In the genomic region with DNA sequence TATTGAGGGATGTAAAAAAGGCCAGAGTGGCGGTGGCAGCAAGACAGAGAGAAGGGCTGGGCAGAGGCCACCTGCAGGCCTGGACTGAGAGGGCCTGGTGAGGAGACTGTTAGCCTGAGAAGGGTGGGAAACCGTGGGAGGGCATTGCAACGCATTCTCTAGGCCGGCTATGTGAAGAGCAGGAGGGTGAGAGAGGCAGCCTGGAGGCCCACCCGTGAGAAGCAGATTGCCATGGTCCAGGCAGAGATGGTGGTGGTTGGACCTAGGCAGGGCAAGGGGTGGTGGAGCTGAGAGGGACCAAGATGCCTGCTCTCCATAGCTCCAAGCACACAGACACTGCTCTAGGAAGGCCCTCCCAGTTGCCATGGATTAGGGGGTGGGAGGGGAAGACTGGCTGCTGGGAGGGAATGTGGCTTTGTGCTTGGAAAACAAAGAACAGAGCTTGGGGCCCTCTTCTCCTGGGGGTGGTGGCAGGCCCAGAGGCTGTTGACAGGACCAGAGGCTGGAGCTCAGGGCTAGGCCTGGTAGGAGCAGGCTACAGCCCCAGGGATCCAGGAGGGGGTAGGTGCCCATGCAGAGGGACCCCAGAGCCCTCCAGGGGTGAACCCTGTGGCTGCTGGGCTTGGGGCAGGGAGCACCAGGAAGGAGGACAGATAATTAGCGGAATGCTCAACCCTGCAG, we compare ENCODE assay signal across 1 cellular context.
TF ChIP-seq lines count a peak whose summit lies in the region.

No MANE protein-coding gene starts in this region.

TF ChIP-seq in HepG2, 621 proteins besides CTCF, POLR2A, EP300 and RAD21 (continued from another document and continues in another):
- TF ChIP-seq, protein P1, sequence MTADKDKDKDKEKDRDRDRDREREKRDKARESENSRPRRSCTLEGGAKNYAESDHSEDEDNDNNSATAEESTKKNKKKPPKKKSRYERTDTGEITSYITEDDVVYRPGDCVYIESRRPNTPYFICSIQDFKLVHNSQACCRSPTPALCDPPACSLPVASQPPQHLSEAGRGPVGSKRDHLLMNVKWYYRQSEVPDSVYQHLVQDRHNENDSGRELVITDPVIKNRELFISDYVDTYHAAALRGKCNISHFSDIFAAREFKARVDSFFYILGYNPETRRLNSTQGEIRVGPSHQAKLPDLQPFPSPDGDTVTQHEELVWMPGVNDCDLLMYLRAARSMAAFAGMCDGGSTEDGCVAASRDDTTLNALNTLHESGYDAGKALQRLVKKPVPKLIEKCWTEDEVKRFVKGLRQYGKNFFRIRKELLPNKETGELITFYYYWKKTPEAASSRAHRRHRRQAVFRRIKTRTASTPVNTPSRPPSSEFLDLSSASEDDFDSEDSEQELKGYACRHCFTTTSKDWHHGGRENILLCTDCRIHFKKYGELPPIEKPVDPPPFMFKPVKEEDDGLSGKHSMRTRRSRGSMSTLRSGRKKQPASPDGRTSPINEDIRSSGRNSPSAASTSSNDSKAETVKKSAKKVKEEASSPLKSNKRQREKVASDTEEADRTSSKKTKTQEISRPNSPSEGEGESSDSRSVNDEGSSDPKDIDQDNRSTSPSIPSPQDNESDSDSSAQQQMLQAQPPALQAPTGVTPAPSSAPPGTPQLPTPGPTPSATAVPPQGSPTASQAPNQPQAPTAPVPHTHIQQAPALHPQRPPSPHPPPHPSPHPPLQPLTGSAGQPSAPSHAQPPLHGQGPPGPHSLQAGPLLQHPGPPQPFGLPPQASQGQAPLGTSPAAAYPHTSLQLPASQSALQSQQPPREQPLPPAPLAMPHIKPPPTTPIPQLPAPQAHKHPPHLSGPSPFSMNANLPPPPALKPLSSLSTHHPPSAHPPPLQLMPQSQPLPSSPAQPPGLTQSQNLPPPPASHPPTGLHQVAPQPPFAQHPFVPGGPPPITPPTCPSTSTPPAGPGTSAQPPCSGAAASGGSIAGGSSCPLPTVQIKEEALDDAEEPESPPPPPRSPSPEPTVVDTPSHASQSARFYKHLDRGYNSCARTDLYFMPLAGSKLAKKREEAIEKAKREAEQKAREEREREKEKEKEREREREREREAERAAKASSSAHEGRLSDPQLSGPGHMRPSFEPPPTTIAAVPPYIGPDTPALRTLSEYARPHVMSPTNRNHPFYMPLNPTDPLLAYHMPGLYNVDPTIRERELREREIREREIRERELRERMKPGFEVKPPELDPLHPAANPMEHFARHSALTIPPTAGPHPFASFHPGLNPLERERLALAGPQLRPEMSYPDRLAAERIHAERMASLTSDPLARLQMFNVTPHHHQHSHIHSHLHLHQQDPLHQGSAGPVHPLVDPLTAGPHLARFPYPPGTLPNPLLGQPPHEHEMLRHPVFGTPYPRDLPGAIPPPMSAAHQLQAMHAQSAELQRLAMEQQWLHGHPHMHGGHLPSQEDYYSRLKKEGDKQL (CRISPR knock-in tag; IDR thresholded peaks at IDR 0.05; ENCODE audit: low read depth), result no peak
- TF ChIP-seq, protein P2, sequence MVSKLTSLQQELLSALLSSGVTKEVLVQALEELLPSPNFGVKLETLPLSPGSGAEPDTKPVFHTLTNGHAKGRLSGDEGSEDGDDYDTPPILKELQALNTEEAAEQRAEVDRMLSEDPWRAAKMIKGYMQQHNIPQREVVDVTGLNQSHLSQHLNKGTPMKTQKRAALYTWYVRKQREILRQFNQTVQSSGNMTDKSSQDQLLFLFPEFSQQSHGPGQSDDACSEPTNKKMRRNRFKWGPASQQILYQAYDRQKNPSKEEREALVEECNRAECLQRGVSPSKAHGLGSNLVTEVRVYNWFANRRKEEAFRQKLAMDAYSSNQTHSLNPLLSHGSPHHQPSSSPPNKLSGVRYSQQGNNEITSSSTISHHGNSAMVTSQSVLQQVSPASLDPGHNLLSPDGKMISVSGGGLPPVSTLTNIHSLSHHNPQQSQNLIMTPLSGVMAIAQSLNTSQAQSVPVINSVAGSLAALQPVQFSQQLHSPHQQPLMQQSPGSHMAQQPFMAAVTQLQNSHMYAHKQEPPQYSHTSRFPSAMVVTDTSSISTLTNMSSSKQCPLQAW (CRISPR knock-in tag; IDR thresholded peaks at IDR 0.05), result no peak
- TF ChIP-seq, protein P3, sequence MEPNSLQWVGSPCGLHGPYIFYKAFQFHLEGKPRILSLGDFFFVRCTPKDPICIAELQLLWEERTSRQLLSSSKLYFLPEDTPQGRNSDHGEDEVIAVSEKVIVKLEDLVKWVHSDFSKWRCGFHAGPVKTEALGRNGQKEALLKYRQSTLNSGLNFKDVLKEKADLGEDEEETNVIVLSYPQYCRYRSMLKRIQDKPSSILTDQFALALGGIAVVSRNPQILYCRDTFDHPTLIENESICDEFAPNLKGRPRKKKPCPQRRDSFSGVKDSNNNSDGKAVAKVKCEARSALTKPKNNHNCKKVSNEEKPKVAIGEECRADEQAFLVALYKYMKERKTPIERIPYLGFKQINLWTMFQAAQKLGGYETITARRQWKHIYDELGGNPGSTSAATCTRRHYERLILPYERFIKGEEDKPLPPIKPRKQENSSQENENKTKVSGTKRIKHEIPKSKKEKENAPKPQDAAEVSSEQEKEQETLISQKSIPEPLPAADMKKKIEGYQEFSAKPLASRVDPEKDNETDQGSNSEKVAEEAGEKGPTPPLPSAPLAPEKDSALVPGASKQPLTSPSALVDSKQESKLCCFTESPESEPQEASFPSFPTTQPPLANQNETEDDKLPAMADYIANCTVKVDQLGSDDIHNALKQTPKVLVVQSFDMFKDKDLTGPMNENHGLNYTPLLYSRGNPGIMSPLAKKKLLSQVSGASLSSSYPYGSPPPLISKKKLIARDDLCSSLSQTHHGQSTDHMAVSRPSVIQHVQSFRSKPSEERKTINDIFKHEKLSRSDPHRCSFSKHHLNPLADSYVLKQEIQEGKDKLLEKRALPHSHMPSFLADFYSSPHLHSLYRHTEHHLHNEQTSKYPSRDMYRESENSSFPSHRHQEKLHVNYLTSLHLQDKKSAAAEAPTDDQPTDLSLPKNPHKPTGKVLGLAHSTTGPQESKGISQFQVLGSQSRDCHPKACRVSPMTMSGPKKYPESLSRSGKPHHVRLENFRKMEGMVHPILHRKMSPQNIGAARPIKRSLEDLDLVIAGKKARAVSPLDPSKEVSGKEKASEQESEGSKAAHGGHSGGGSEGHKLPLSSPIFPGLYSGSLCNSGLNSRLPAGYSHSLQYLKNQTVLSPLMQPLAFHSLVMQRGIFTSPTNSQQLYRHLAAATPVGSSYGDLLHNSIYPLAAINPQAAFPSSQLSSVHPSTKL (CRISPR knock-in tag; IDR thresholded peaks at IDR 0.05), result peak; percentile 36; the same call in 1 of the 2 replicates
- TF ChIP-seq ZNF337 (CRISPR knock-in tag; IDR thresholded peaks at IDR 0.05; ENCODE audit: borderline replicate concordance, low read depth), result no peak
- TF ChIP-seq NCOA1 (CRISPR knock-in tag; IDR thresholded peaks at IDR 0.05), result no peak
- TF ChIP-seq, protein P4, sequence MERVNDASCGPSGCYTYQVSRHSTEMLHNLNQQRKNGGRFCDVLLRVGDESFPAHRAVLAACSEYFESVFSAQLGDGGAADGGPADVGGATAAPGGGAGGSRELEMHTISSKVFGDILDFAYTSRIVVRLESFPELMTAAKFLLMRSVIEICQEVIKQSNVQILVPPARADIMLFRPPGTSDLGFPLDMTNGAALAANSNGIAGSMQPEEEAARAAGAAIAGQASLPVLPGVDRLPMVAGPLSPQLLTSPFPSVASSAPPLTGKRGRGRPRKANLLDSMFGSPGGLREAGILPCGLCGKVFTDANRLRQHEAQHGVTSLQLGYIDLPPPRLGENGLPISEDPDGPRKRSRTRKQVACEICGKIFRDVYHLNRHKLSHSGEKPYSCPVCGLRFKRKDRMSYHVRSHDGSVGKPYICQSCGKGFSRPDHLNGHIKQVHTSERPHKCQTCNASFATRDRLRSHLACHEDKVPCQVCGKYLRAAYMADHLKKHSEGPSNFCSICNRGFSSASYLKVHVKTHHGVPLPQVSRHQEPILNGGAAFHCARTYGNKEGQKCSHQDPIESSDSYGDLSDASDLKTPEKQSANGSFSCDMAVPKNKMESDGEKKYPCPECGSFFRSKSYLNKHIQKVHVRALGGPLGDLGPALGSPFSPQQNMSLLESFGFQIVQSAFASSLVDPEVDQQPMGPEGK (CRISPR knock-in tag; IDR thresholded peaks at IDR 0.05), result peak; percentile 92
- peak; percentile 47 for TF ChIP-seq TEAD3 (CRISPR knock-in tag; optimal IDR thresholded peaks at IDR 0.05; ENCODE audit: borderline replicate concordance)
- TF ChIP-seq, protein P5, sequence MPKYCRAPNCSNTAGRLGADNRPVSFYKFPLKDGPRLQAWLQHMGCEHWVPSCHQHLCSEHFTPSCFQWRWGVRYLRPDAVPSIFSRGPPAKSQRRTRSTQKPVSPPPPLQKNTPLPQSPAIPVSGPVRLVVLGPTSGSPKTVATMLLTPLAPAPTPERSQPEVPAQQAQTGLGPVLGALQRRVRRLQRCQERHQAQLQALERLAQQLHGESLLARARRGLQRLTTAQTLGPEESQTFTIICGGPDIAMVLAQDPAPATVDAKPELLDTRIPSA (CRISPR knock-in tag; IDR thresholded peaks at IDR 0.05; ENCODE audit: borderline replicate concordance), result no peak
- no peak for TF ChIP-seq ZSCAN20 (CRISPR knock-in tag; IDR thresholded peaks at IDR 0.05; ENCODE audit: borderline replicate concordance)
- no peak for TF ChIP-seq ELF1 (CRISPR knock-in tag; IDR thresholded peaks at IDR 0.05)
- no peak for TF ChIP-seq CEBPG (CRISPR knock-in tag; IDR thresholded peaks at IDR 0.05)
- TF ChIP-seq, protein P6, sequence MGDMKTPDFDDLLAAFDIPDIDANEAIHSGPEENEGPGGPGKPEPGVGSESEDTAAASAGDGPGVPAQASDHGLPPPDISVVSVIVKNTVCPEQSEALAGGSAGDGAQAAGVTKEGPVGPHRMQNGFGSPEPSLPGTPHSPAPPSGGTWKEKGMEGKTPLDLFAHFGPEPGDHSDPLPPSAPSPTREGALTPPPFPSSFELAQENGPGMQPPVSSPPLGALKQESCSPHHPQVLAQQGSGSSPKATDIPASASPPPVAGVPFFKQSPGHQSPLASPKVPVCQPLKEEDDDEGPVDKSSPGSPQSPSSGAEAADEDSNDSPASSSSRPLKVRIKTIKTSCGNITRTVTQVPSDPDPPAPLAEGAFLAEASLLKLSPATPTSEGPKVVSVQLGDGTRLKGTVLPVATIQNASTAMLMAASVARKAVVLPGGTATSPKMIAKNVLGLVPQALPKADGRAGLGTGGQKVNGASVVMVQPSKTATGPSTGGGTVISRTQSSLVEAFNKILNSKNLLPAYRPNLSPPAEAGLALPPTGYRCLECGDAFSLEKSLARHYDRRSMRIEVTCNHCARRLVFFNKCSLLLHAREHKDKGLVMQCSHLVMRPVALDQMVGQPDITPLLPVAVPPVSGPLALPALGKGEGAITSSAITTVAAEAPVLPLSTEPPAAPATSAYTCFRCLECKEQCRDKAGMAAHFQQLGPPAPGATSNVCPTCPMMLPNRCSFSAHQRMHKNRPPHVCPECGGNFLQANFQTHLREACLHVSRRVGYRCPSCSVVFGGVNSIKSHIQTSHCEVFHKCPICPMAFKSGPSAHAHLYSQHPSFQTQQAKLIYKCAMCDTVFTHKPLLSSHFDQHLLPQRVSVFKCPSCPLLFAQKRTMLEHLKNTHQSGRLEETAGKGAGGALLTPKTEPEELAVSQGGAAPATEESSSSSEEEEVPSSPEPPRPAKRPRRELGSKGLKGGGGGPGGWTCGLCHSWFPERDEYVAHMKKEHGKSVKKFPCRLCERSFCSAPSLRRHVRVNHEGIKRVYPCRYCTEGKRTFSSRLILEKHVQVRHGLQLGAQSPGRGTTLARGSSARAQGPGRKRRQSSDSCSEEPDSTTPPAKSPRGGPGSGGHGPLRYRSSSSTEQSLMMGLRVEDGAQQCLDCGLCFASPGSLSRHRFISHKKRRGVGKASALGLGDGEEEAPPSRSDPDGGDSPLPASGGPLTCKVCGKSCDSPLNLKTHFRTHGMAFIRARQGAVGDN (CRISPR knock-in tag; IDR thresholded peaks at IDR 0.05), result peak; percentile 69
- no peak for TF ChIP-seq NONO (IDR thresholded peaks at IDR 0.05)
- 0 out of 2 replicates have a peak, but pooled peaks have one; percentile 21 for TF ChIP-seq NONO (CRISPR knock-in tag; conservative IDR thresholded peaks at IDR 0.05)
- TF ChIP-seq CBX2 (IDR thresholded peaks at IDR 0.05; ENCODE audit: low read depth, low read length), result no peak
- TF ChIP-seq CBX2 (CRISPR knock-in tag; IDR thresholded peaks at IDR 0.05; ENCODE audit: low read depth), result no peak
- TF ChIP-seq ZNF121 (CRISPR knock-in tag; IDR thresholded peaks at IDR 0.05), result 0 out of 2 replicates have a peak, but pooled peaks have one; percentile 32
- TF ChIP-seq ZNF569 (CRISPR knock-in tag; IDR thresholded peaks at IDR 0.05; ENCODE audit: borderline replicate concordance), result no peak
- TF ChIP-seq SP2 (CRISPR knock-in tag; IDR thresholded peaks at IDR 0.05), result no peak
- TF ChIP-seq NFRKB (IDR thresholded peaks at IDR 0.05), result no peak
- TF ChIP-seq, protein P7, sequence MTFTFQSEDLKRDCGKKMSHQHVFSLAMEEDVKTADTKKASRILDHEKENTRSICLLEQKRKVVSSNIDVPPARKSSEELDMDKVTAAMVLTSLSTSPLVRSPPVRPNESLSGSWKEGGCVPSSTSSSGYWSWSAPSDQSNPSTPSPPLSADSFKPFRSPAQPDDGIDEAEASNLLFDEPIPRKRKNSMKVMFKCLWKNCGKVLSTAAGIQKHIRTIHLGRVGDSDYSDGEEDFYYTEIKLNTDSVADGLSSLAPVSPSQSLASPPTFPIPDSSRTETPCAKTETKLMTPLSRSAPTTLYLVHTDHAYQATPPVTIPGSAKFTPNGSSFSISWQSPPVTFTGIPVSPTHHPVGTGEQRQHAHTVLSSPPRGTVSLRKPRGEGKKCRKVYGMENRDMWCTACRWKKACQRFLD (CRISPR knock-in tag; IDR thresholded peaks at IDR 0.05; ENCODE audit: borderline replicate concordance), result 0 out of 2 replicates have a peak, but pooled peaks have one; percentile 29
- TF ChIP-seq NFYB (CRISPR knock-in tag; IDR thresholded peaks at IDR 0.05), result no peak
- TF ChIP-seq NBN (conservative IDR thresholded peaks at IDR 0.05), result no peak
- peak; percentile 77; the same call in 1 of the 2 replicates for TF ChIP-seq MEIS1 (CRISPR knock-in tag; IDR thresholded peaks at IDR 0.05; ENCODE audit: borderline replicate concordance)
- no peak for TF ChIP-seq ZNF44 (CRISPR knock-in tag; IDR thresholded peaks at IDR 0.05)
- TF ChIP-seq ZKSCAN1 (IDR thresholded peaks at IDR 0.05; ENCODE audit: low read length), result no peak
- TF ChIP-seq RBAK (CRISPR knock-in tag; IDR thresholded peaks at IDR 0.05), result no peak
- TF ChIP-seq, protein P8, sequence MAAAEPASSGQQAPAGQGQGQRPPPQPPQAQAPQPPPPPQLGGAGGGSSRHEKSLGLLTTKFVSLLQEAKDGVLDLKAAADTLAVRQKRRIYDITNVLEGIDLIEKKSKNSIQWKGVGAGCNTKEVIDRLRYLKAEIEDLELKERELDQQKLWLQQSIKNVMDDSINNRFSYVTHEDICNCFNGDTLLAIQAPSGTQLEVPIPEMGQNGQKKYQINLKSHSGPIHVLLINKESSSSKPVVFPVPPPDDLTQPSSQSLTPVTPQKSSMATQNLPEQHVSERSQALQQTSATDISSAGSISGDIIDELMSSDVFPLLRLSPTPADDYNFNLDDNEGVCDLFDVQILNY (CRISPR knock-in tag; conservative IDR thresholded peaks at IDR 0.05), result 0 out of 2 replicates have a peak, but pooled peaks have one; percentile 33
- no peak for TF ChIP-seq KLF13 (CRISPR knock-in tag; IDR thresholded peaks at IDR 0.05)
- TF ChIP-seq POLR2G (IDR thresholded peaks at IDR 0.05; ENCODE audit: low read depth, low read length), result no peak
- no peak; the same call in 1 of the 2 replicates for TF ChIP-seq PHF8 (CRISPR knock-in tag; IDR thresholded peaks at IDR 0.05)
- TF ChIP-seq TSC22D2 (CRISPR knock-in tag; IDR thresholded peaks at IDR 0.05; ENCODE audit: borderline replicate concordance), result no peak
- no peak for TF ChIP-seq ZMYM2 (CRISPR knock-in tag; IDR thresholded peaks at IDR 0.05)
- peak; percentile 35; the same call in 1 of the 2 replicates for TF ChIP-seq ZNF644 (CRISPR knock-in tag; IDR thresholded peaks at IDR 0.05; ENCODE audit: low read depth)
